18 cellular contexts compared by ENCODE assay signal in the genomic region with DNA sequence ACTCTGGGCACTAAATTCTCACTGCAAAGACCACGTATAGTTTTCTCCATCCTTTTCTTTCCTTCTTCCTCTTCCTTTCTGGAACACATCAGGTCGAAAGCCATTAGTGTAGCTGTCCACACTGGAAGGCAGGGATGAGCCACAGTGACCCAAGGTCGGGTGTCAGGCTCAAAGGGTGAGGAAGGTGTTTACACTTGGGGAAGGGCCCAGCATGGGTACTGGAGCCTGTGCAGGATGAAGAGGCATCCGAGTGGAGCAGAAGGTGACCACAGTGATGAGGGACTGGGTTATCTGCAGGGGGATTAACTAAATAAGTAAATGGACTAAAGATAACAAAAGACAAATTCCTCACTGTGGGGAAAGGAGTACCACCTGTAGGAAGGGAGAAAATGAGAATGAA.
"Had no signal": no experiment of that assay in that cellular context is flagged by ENCODE, and none has a peak within 500 bp of the region (broad histone marks: within the 10 kb centered on the region; RNA-seq: fewer than 3 reads in every experiment).

No MANE protein-coding gene starts in this region.

- H3K36me3 Mint-ChIP-seq: mesothelial cell of epicardium had no signal

- H3K27me3 ChIP-seq: dorsolateral prefrontal cortex, esophagus muscularis mucosa, heart left ventricle, hepatocyte, left lung had no signal

- ATAC-seq: foreskin keratinocyte, gastroesophageal sphincter, heart left ventricle, left cardiac atrium, left lung, left ventricle myocardium superior, lower lobe of right lung, mucosa of descending colon had no signal

- H3K27ac ChIP-seq: coronary artery, dorsolateral prefrontal cortex, esophagus muscularis mucosa, foreskin keratinocyte, gastroesophageal sphincter, heart left ventricle, hepatocyte, left lung, lower lobe of right lung had no signal

- H3K4me2 ChIP-seq: hepatocyte had no signal

- H3K27ac Mint-ChIP-seq: mesothelial cell of epicardium had no signal

- H3K79me2 ChIP-seq: hepatocyte had no signal

- H3K9me3 ChIP-seq: esophagus muscularis mucosa, gastroesophageal sphincter, heart left ventricle, left lung, lower lobe of right lung, mucosa of descending colon had no signal

- DNase-seq: dermis blood vessel endothelial cell; dorsolateral prefrontal cortex; effector CD4-positive, alpha-beta T cell; effector memory CD4-positive, alpha-beta T cell; foreskin keratinocyte; heart left ventricle; hypothalamus; left cardiac atrium; left lung; left ventricle myocardium superior; lower lobe of right lung; mesenchymal stem cell; mucosa of descending colon had no signal

- H3K4me3 ChIP-seq: coronary artery, dorsolateral prefrontal cortex, esophagus muscularis mucosa, gastroesophageal sphincter, heart left ventricle, hepatocyte, left lung, lower lobe of right lung, mucosa of descending colon had no signal

- H3K36me3 ChIP-seq: esophagus muscularis mucosa, gastroesophageal sphincter, heart left ventricle, left lung, lower lobe of right lung had no signal

- H3K4me3 Mint-ChIP-seq: mesothelial cell of epicardium had no signal

- H3K4me1 ChIP-seq: esophagus muscularis mucosa, foreskin keratinocyte, gastroesophageal sphincter, heart left ventricle, left lung, lower lobe of right lung had no signal

- H2AFZ ChIP-seq: hepatocyte had no signal
